8 cellular contexts compared by ENCODE assay signal in genomic region chr10:103504181-103504783, GRCh38. TPM values are rescaled to one million over a fixed set of nuclear protein-coding genes. Genes with fewer than 3 reads are reported as not detected.
DNase-seq lines count a peak whose midpoint lies in the region; ATAC-seq and TF ChIP-seq lines count a peak whose summit lies in the region.

No MANE protein-coding gene starts in this region.

- no peaks in the 10 kb centered on the region for H3K36me3 ChIP-seq in KMS-11 (ENCODE audit: insufficient read depth)

- peak overlapping the region; percentile 30; the same call in 1 of the 2 replicates for H3K9ac ChIP-seq in KMS-11

- H3K4me3 Mint-ChIP-seq in activated T-cell treated with anti-CD3 and anti-CD28 coated beads, Interleukin-2, amount 50 U/mL, for 24 hours, result no peak overlapping the region

- H3K79me2 ChIP-seq in KMS-11 (ENCODE audit: insufficient read depth, low read depth), result no peaks in the 10 kb centered on the region

- H3K27me3 ChIP-seq in KMS-11 (ENCODE audit: insufficient read depth, low read depth), result peaks cover 16% of the 10 kb centered on the region

- no peak overlapping the region for H2AFZ ChIP-seq in KMS-11 (ENCODE audit: low read depth)

- no peaks in the 10 kb centered on the region for H4K20me1 ChIP-seq in KMS-11 (ENCODE audit: insufficient read depth)

- H3K4me1 Mint-ChIP-seq in activated T-cell treated with anti-CD3 and anti-CD28 coated beads, Interleukin-2, amount 50 U/mL, for 24 hours (ENCODE audit: low read depth), result peaks cover 25% of the 10 kb centered on the region

- no peak overlapping the region for H3K4me3 ChIP-seq in KMS-11 (IDR thresholded peaks at IDR 0.05; ENCODE audit: insufficient read depth, low read depth, low read length)

- H3K27ac ChIP-seq in KMS-11, result peak overlapping the region; percentile 51; the same call in 1 of the 2 replicates

- peaks cover 76% of the 10 kb centered on the region for H3K4me1 ChIP-seq in KMS-11 (ENCODE audit: low read depth, poor library complexity, severe bottlenecking)

- H3K4me2 ChIP-seq in KMS-11, result peak overlapping the region; percentile 96

- H3K27me3 Mint-ChIP-seq in activated T-cell treated with anti-CD3 and anti-CD28 coated beads, Interleukin-2, amount 50 U/mL, for 24 hours, result peaks cover 61% of the 10 kb centered on the region

- DNase-seq in DMS53 (lab: John Stamatoyannopoulos, UW), result peak; percentile 88
- peak; percentile 53 for DNase-seq in activated T-cell treated with anti-CD3 and anti-CD28 coated beads, Interleukin-2, amount 50 U/mL, for 24 hours
- peak; percentile 43 for DNase-seq in iPS-NIHi7 (ENCODE audit: extremely low spot score)
- no peak for DNase-seq in left lobe of liver (ENCODE audit: low spot score)

- H3K27ac Mint-ChIP-seq in activated T-cell treated with anti-CD3 and anti-CD28 coated beads, Interleukin-2, amount 50 U/mL, for 24 hours, result peak overlapping the region; percentile 65

- H3K9me3 Mint-ChIP-seq in activated T-cell treated with anti-CD3 and anti-CD28 coated beads, Interleukin-2, amount 50 U/mL, for 24 hours, result no peaks in the 10 kb centered on the region

- no peak for ATAC-seq in HG02938 (IDR thresholded peaks at IDR 0.05; ENCODE audit: unreplicated experiment)
- ATAC-seq in left lobe of liver, result no peak
- no peak for ATAC-seq in GM19397 (IDR thresholded peaks at IDR 0.05; ENCODE audit: unreplicated experiment)
- no peak for ATAC-seq in GM18873 (IDR thresholded peaks at IDR 0.05; ENCODE audit: low FRiP score, unreplicated experiment)

- TF ChIP-seq CTCF in KMS-11 (conservative IDR thresholded peaks at IDR 0.05; ENCODE audit: low read depth, low read length), result no peak

- H3K36me3 Mint-ChIP-seq in activated T-cell treated with anti-CD3 and anti-CD28 coated beads, Interleukin-2, amount 50 U/mL, for 24 hours (ENCODE audit: low read depth), result no peaks in the 10 kb centered on the region

RNA-seq across cellular contexts. Expression of gene NEURL1, which starts 10.8 kb away (rescaled TPM):
- 1.7 TPM for total RNA-seq in left lobe of liver

RNA-seq across cellular contexts. Expression of gene CALHM3, which starts 25.2 kb away (rescaled TPM):
- total RNA-seq in left lobe of liver, result not detected

RNA-seq across cellular contexts. Expression of gene CALHM1, which starts 45.6 kb away (rescaled TPM):
- total RNA-seq in left lobe of liver, result not detected

RNA-seq across cellular contexts. Expression of gene CALHM2, which starts 52.1 kb away (rescaled TPM):
- 3.6 TPM for total RNA-seq in left lobe of liver
